In the genomic region with DNA sequence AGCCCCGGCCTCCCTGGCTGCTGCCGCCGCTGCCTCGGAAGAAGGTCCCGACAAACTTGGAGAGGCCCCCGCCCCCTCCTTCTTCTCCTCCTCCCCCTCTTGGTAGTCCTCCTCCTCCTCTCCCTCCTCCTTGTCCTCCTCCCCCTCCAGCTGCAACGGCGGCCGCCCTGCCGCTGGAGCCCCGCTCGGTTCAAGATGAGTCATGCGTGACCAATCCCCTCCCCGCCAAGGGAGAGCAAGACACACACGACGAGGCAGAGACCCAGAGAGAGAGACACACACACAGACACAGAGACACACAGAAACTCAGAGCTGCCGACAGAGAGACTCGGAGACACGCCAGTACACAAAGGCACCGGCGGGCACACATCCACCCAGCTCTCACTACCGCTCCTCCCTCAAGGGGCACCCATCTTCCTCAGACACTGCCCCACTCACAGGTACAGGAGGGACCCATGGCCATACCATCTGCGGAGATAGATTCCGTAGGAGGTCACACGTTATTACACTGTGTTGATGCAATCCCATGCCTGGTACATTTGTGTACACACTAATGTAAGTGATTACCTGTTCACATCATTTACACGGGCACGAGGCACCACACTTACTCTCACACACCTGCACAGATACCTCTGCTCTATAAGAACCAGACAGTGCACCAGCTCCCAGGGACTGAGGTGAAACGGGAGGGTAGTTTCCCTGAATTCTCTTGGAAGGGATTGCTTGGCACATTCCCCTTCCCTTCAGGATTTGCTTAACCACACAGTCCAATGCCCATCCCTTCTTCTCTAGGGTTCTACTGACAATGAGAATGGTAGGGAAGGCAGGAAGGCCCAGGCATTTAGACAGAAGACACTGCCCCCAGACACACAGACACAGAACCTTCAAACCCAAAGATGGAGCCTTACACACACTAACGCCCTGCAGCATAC, we compare ENCODE assay signal across 8 cellular contexts. TPM values are rescaled to one million over a fixed set of nuclear protein-coding genes. Genes with fewer than 3 reads are reported as not detected.
DNase-seq lines count a peak whose midpoint lies in the region; TF ChIP-seq lines count a peak whose summit lies in the region.

Gene LHX6, minus strand, starts transcription at position 52 of the 932 bp plus-strand sequence. CDS start 217 bp downstream, outside the sequence.

- H3K79me2 ChIP-seq in fibroblast of lung (ENCODE audit: control insufficient read depth, insufficient read depth, low read length) (no peaks in the 10 kb centered on the region), parathyroid adenoma (no peaks in the 10 kb centered on the region), Karpas-422 (ENCODE audit: low read length) (no peaks in the 10 kb centered on the region)

- no peak within 1 kb of the TSS for H3K27ac Mint-ChIP-seq in activated CD4-positive, alpha-beta T cell treated with anti-CD3 and anti-CD28 coated beads, Interleukin-2, amount 10 ng/mL, durations not matched to agents 7 days and 5 days

- DNase-seq in ELF-1 (ENCODE audit: low read depth, low spot score): peak; percentile 24
- peak; percentile 67 for DNase-seq in RPMI7951 (ENCODE audit: low read depth)
- peak; percentile 27 to 48 for DNase-seq in fibroblast of lung (ENCODE audit: low read depth in 2 of 2)
- no peak for DNase-seq in activated gamma-delta T cell treated with Interleukin-2 at 50 U/mL for 16 hours
- DNase-seq in Karpas-422: no peak
- no peak for DNase-seq in NCI-H2171 (lab: John Stamatoyannopoulos, UW)
- DNase-seq in activated CD4-positive, alpha-beta T cell treated with anti-CD3 and anti-CD28 coated beads, Interleukin-2, amount 10 ng/mL, durations not matched to agents 7 days and 5 days: no peak

- no peak within 1 kb of the TSS for H3K4me3 Mint-ChIP-seq in activated CD4-positive, alpha-beta T cell treated with anti-CD3 and anti-CD28 coated beads, Interleukin-2, amount 10 ng/mL, durations not matched to agents 7 days and 5 days

- peaks cover 25% of the 10 kb centered on the region for H3K27me3 Mint-ChIP-seq in activated CD4-positive, alpha-beta T cell treated with anti-CD3 and anti-CD28 coated beads, Interleukin-2, amount 10 ng/mL, durations not matched to agents 7 days and 5 days

- POLR2A ChIA-PET in activated CD4-positive, alpha-beta T cell treated with anti-CD3 and anti-CD28 coated beads, Interleukin-2, amount 10 ng/mL, durations not matched to agents 7 days and 5 days (lab: Charles Lee): no interaction called here

- TF ChIP-seq CTCF in fibroblast of lung (conservative IDR thresholded peaks at IDR 0.05 in 1 of 2, IDR thresholded peaks at IDR 0.05 in 1 of 2; ENCODE audit: low read depth in 1 of 2, low read length in 2 of 2) (no peak), parathyroid adenoma (IDR thresholded peaks at IDR 0.05) (no peak)

- no peaks in the 10 kb centered on the region for H3K36me3 ChIP-seq in fibroblast of lung (ENCODE audit: control insufficient read depth, insufficient read depth, low read length)
- H3K36me3 ChIP-seq in parathyroid adenoma (ENCODE audit: control insufficient read depth, insufficient read depth, low read length): no peaks in the 10 kb centered on the region
- H3K36me3 ChIP-seq in Karpas-422 (ENCODE audit: insufficient read depth, low read length): no peaks in the 10 kb centered on the region

- no peaks in the 10 kb centered on the region for H4K20me1 ChIP-seq in fibroblast of lung (ENCODE audit: control insufficient read depth, extremely low read depth, insufficient read depth, low read length)
- no peaks in the 10 kb centered on the region for H4K20me1 ChIP-seq in Karpas-422 (ENCODE audit: insufficient read depth, low read depth, low read length)

- H3K4me3 ChIP-seq in fibroblast of lung (replicated peaks in 1 of 4; ENCODE audit: control extremely low read depth in 1 of 4, insufficient read depth in 1 of 4, low read depth in 3 of 4, low read length in 4 of 4): peak within 1 kb of the TSS in 1 of 4 experiments; percentile 4
- H3K4me3 ChIP-seq in parathyroid adenoma (ENCODE audit: low read depth, low read length): peak within 1 kb of the TSS; percentile 40
- no peak within 1 kb of the TSS for H3K4me3 ChIP-seq in Karpas-422 (ENCODE audit: low read length)

- no peak within 1 kb of the TSS for H3K9ac ChIP-seq in fibroblast of lung (ENCODE audit: insufficient read depth, low read length)
- no peak within 1 kb of the TSS for H3K9ac ChIP-seq in parathyroid adenoma
- no peak within 1 kb of the TSS for H3K9ac ChIP-seq in Karpas-422 (ENCODE audit: low read length)

- no peaks in the 10 kb centered on the region for H3K4me1 Mint-ChIP-seq in activated CD4-positive, alpha-beta T cell treated with anti-CD3 and anti-CD28 coated beads, Interleukin-2, amount 10 ng/mL, durations not matched to agents 7 days and 5 days

- H3K27ac ChIP-seq in fibroblast of lung (ENCODE audit: insufficient read depth, low read length) (no peak within 1 kb of the TSS), parathyroid adenoma (no peak within 1 kb of the TSS), Karpas-422 (ENCODE audit: low read length) (no peak within 1 kb of the TSS)

- H3K4me1 ChIP-seq in fibroblast of lung (ENCODE audit: control insufficient read depth, extremely low read depth, insufficient read depth, low read length) (peaks cover 3% of the 10 kb centered on the region), parathyroid adenoma (no peaks in the 10 kb centered on the region), Karpas-422 (ENCODE audit: low read length) (no peaks in the 10 kb centered on the region)

- no peak within 1 kb of the TSS for H2AFZ ChIP-seq in fibroblast of lung (ENCODE audit: low read length)
- no peak within 1 kb of the TSS for H2AFZ ChIP-seq in parathyroid adenoma
- no peak within 1 kb of the TSS for H2AFZ ChIP-seq in Karpas-422 (ENCODE audit: low read length)

- no peaks in the 10 kb centered on the region for H3K9me3 ChIP-seq in fibroblast of lung (ENCODE audit: control insufficient read depth, insufficient read depth, low read depth, low read length)
- no peaks in the 10 kb centered on the region for H3K9me3 ChIP-seq in parathyroid adenoma (ENCODE audit: control insufficient read depth, low read length)
- H3K9me3 ChIP-seq in Karpas-422 (ENCODE audit: low read length): no peaks in the 10 kb centered on the region

- CTCF ChIA-PET in activated CD4-positive, alpha-beta T cell treated with anti-CD3 and anti-CD28 coated beads, Interleukin-2, amount 10 ng/mL, durations not matched to agents 7 days and 5 days (lab: Charles Lee): no interaction called here

- H3K4me2 ChIP-seq in fibroblast of lung (ENCODE audit: extremely low read depth, insufficient read depth, low read length): peak within 1 kb of the TSS; percentile 69
- H3K4me2 ChIP-seq in parathyroid adenoma (ENCODE audit: low read length): peak within 1 kb of the TSS; percentile 49
- H3K4me2 ChIP-seq in Karpas-422 (ENCODE audit: low read depth, low read length, poor library complexity, severe bottlenecking): no peak within 1 kb of the TSS

- H3K27me3 ChIP-seq in fibroblast of lung (ENCODE audit: control insufficient read depth, insufficient read depth, low read length) (peaks cover 74% of the 10 kb centered on the region), parathyroid adenoma (ENCODE audit: control insufficient read depth, insufficient read depth, low read length) (peaks cover 7% of the 10 kb centered on the region), Karpas-422 (ENCODE audit: low read length) (no peaks in the 10 kb centered on the region)

- H3K36me3 Mint-ChIP-seq in activated CD4-positive, alpha-beta T cell treated with anti-CD3 and anti-CD28 coated beads, Interleukin-2, amount 10 ng/mL, durations not matched to agents 7 days and 5 days (ENCODE audit: low read depth): no peaks in the 10 kb centered on the region

- H3K9me2 ChIP-seq in Karpas-422 (replicated peaks; ENCODE audit: insufficient read depth, low read length): no peaks in the 10 kb centered on the region

- no peaks in the 10 kb centered on the region for H3K9me3 Mint-ChIP-seq in activated CD4-positive, alpha-beta T cell treated with anti-CD3 and anti-CD28 coated beads, Interleukin-2, amount 10 ng/mL, durations not matched to agents 7 days and 5 days

RNA-seq across cellular contexts. Expression of gene LHX6, which starts in this region (rescaled TPM):
- total RNA-seq in RPMI7951 (2014; rRNA removed; shearing (Covaris generic)): under 0.01 and 0.12 TPM in 2 replicates
- not detected in 2 replicates for total RNA-seq in fibroblast of lung
- 0.09 TPM in 1 of 2 replicates, not detected in the other for polyA plus RNA-seq in fibroblast of lung
- polyA plus RNA-seq in fibroblast of lung (2012): not detected in 2 replicates
- not detected in 2 replicates for polyA minus RNA-seq in fibroblast of lung (ENCODE audit: low replicate concordance)
- not detected in 2 replicates for total RNA-seq in Karpas-422 (2014; rRNA removed; shearing (Covaris generic); ENCODE audit: low replicate concordance)
- total RNA-seq in activated CD4-positive, alpha-beta T cell treated with anti-CD3 and anti-CD28 coated beads, Interleukin-2, amount 10 ng/mL, durations not matched to agents 7 days and 5 days: not detected

Comparison
In these comparisons a context has a peak if more than half of its experiments do, and no peak if none do; other contexts are left out.
1. Peak in DNase-seq in RPMI7951; RNA of the gene not detected or under 1 TPM.
2. Peak in DNase-seq and H3K4me2 ChIP-seq in fibroblast of lung; RNA of the gene not detected or under 1 TPM.